Comparison of ENCODE assay signal across 12 cellular contexts in the genomic region with DNA sequence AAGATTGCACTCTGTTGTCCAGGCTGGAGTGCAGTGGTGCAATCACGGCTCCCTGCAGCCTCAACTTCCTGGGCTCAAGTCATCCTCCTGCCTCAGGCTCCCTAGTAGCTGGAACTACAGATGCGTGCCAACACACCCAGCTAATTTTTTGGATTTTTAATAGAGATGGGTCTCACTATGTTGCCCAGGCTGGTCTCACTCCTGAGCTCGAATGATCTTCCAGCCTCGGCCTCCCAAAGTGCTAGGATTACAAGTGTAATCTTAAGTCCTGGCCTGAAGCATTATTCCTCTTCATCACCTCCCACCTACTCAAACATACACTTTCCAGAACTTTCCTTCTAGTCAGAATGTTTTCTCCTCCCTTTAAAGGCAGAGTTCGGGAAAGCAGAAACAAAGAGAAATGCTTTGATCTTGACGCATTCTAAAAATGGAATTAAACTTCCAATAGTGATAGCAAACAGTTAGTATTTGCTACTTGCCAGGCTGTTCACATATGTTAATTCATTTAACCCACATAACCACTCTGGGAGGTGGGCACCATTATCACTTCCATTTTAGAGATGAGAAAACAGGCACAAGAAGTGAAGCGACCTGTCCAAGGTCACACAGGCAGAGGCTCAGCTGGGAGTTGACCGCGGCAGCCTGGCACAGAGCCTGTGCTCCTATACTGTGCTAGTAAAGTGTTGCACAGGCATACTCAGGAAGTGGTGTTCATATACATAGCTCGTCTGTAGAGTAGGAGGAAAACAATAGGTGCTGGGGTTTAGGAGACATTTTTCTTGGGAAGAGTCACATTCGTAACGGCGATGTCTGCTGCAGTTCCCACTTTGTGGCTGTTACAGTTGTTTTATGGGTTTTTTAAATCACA. TPM values are rescaled to one million over a fixed set of nuclear protein-coding genes. Genes with fewer than 3 reads are reported as not detected.
DNase-seq lines count a peak whose midpoint lies in the region; ATAC-seq, FAIRE-seq and TF ChIP-seq lines count a peak whose summit lies in the region.
"Had no signal": no experiment of that assay in that cellular context is flagged by ENCODE, and none has a peak within 500 bp of the region (broad histone marks: within the 10 kb centered on the region; RNA-seq: fewer than 3 reads in every experiment).

No MANE protein-coding gene starts in this region.

- DNase-seq in Caco-2 (no peak), KBM-7 (peak; percentile 50), astrocyte (ENCODE audit: low read depth) (no peak), NOMO-1 treated with DMSO at 0.1 percent for 48 hours (lab: John Stamatoyannopoulos, UW; ENCODE audit: unreplicated experiment) (no peak), DMS53 treated with DMSO at 0.1 percent for 48 hours (lab: John Stamatoyannopoulos, UW; ENCODE audit: unreplicated experiment) (no peak)
- DNase-seq in naive thymus-derived CD4-positive, alpha-beta T cell = no peak
- DNase-seq in activated T-cell treated with anti-CD3 and anti-CD28 coated beads, Interleukin-2, amount 50 U/mL, for 24 hours = no peak
- DNase-seq: activated CD8-positive, alpha-beta memory T cell treated with anti-CD3 and anti-CD28 coated beads, Interleukin-2, amount 10 ng/mL, durations not matched to agents 7 days and 5 days; psoas muscle had no signal

- H3K4me3 ChIP-seq in Caco-2 (ENCODE audit: low read depth, low read length) (no peak overlapping the region), astrocyte (ENCODE audit: insufficient read depth, low read depth, low read length) (no peak overlapping the region)
- H3K4me3 ChIP-seq in naive thymus-derived CD4-positive, alpha-beta T cell (ENCODE audit: low read length) = no peak overlapping the region
- H3K4me3 ChIP-seq: psoas muscle had no signal

- H3K36me3 ChIP-seq in Caco-2 (ENCODE audit: control insufficient read depth, insufficient read depth, low read length) = no peaks in the 10 kb centered on the region
- H3K36me3 ChIP-seq in astrocyte (ENCODE audit: insufficient read depth, low read length) = no peaks in the 10 kb centered on the region
- no peaks in the 10 kb centered on the region for H3K36me3 ChIP-seq in naive thymus-derived CD4-positive, alpha-beta T cell (ENCODE audit: control insufficient read depth in 2 of 3, insufficient read depth in 3 of 3, low read length in 3 of 3)

- H3K27ac Mint-ChIP-seq in Caco-2 (ENCODE audit: unreplicated experiment) (peak overlapping the region; percentile 94), astrocyte (ENCODE audit: unreplicated experiment) (no peak overlapping the region)
- H3K27ac Mint-ChIP-seq in naive thymus-derived CD4-positive, alpha-beta T cell = peak overlapping the region in 8 of 9 donors; percentile 4 to 74 (median 42)
- no peak overlapping the region for H3K27ac Mint-ChIP-seq in activated T-cell treated with anti-CD3 and anti-CD28 coated beads, Interleukin-2, amount 50 U/mL, for 24 hours
- H3K27ac Mint-ChIP-seq: activated CD8-positive, alpha-beta memory T cell treated with anti-CD3 and anti-CD28 coated beads, Interleukin-2, amount 10 ng/mL, durations not matched to agents 7 days and 5 days had no signal

- H3K4me1 ChIP-seq in Caco-2 = peaks cover 58% of the 10 kb centered on the region
- peaks cover 32% of the 10 kb centered on the region for H3K4me1 ChIP-seq in astrocyte (ENCODE audit: insufficient read depth, low read length)
- peaks cover 13 to 17% of the 10 kb centered on the region in 2 donors for H3K4me1 ChIP-seq in naive thymus-derived CD4-positive, alpha-beta T cell (ENCODE audit: control insufficient read depth in 2 of 2, insufficient read depth in 2 of 2, low read length in 2 of 2)

- peak overlapping the region; percentile 47 for H3K4me3 Mint-ChIP-seq in Caco-2 (ENCODE audit: unreplicated experiment)
- H3K4me3 Mint-ChIP-seq in astrocyte (ENCODE audit: unreplicated experiment) = no peak overlapping the region
- H3K4me3 Mint-ChIP-seq in naive thymus-derived CD4-positive, alpha-beta T cell = peak overlapping the region in 4 of 10 donors; percentile 5 to 35 (median 24)
- no peak overlapping the region for H3K4me3 Mint-ChIP-seq in activated T-cell treated with anti-CD3 and anti-CD28 coated beads, Interleukin-2, amount 50 U/mL, for 24 hours
- H3K4me3 Mint-ChIP-seq: activated CD8-positive, alpha-beta memory T cell treated with anti-CD3 and anti-CD28 coated beads, Interleukin-2, amount 10 ng/mL, durations not matched to agents 7 days and 5 days had no signal

- FAIRE-seq in astrocyte (lab: Jason Lieb, UNC) = no peak

- in situ Hi-C loops in KBM-7 (cut with MboI; ENCODE audit: low pct_unique_long_range_greater_than_20kb, low sequenced_read_pairs) = loop anchor here (10.0 kb wide), 1 partner anchor 48 kb away; no protein-coding TSS in a partner anchor

- H3K27me3 Mint-ChIP-seq in Caco-2 (ENCODE audit: insufficient read depth, unreplicated experiment) = no peaks in the 10 kb centered on the region
- H3K27me3 Mint-ChIP-seq in astrocyte (ENCODE audit: low read depth, unreplicated experiment) = no peaks in the 10 kb centered on the region
- H3K27me3 Mint-ChIP-seq in naive thymus-derived CD4-positive, alpha-beta T cell = no peaks in the 10 kb centered on the region
- no peaks in the 10 kb centered on the region for H3K27me3 Mint-ChIP-seq in activated T-cell treated with anti-CD3 and anti-CD28 coated beads, Interleukin-2, amount 50 U/mL, for 24 hours
- H3K27me3 Mint-ChIP-seq: activated CD8-positive, alpha-beta memory T cell treated with anti-CD3 and anti-CD28 coated beads, Interleukin-2, amount 10 ng/mL, durations not matched to agents 7 days and 5 days had no signal

- no peaks in the 10 kb centered on the region for H4K20me1 ChIP-seq in astrocyte (ENCODE audit: insufficient read depth, low read length)

- no TSS peak for BruUV-seq in Caco-2 (replicated peaks; lab: Mats Ljungman, UMichigan)

- no peak overlapping the region for H2AFZ ChIP-seq in astrocyte (ENCODE audit: low read depth, low read length)

- ATAC-seq in naive thymus-derived CD4-positive, alpha-beta T cell = no peak
- ATAC-seq in HG03342 (IDR thresholded peaks at IDR 0.05; ENCODE audit: unreplicated experiment) = no peak
- ATAC-seq: activated CD8-positive, alpha-beta memory T cell treated with anti-CD3 and anti-CD28 coated beads, Interleukin-2, amount 10 ng/mL, durations not matched to agents 7 days and 5 days; left lobe of liver; psoas muscle had no signal

- CTCF ChIA-PET in Caco-2 (lab: Charles Lee) = interaction anchor here (0.6 kb wide), 1 partner anchor 58 kb away, joined by 3 read pairs; no protein-coding TSS in a partner anchor
- CTCF ChIA-PET in naive thymus-derived CD4-positive, alpha-beta T cell (lab: Charles Lee) = interaction anchor here (0.6 to 2.0 kb wide), 4 partner anchors 9 to 60 kb away, joined by 3 to 6 read pairs (median 4); no protein-coding TSS in a partner anchor

- H3K27ac ChIP-seq in astrocyte (ENCODE audit: low read depth, low read length) = no peak overlapping the region
- H3K27ac ChIP-seq in naive thymus-derived CD4-positive, alpha-beta T cell (ENCODE audit: low read depth, low read length) = no peak overlapping the region
- H3K27ac ChIP-seq: psoas muscle had no signal

- TF ChIP-seq CTCF in Caco-2 (IDR thresholded peaks at IDR 0.05; ENCODE audit: insufficient read depth in 1 of 2, low read depth in 1 of 2, low read length in 1 of 2, severe bottlenecking in 1 of 2, unreplicated experiment in 1 of 2) (no peak), astrocyte (IDR thresholded peaks at IDR 0.05; ENCODE audit: insufficient read depth, low read depth, low read length) (no peak)

- intact Hi-C loops in Caco-2 (cut with micrococcal nuclease; ENCODE audit: unreplicated experiment) = no loop called here
- intact Hi-C loops in naive thymus-derived CD4-positive, alpha-beta T cell (cut with micrococcal nuclease) = no loop called here

- H3K9ac ChIP-seq in astrocyte (ENCODE audit: low read length) = no peak overlapping the region

- no peaks in the 10 kb centered on the region for H3K27me3 ChIP-seq in Caco-2 (replicated peaks; ENCODE audit: control insufficient read depth, insufficient read depth, low read length)
- H3K27me3 ChIP-seq in astrocyte (ENCODE audit: insufficient read depth, low read length) = no peaks in the 10 kb centered on the region
- H3K27me3 ChIP-seq in naive thymus-derived CD4-positive, alpha-beta T cell (ENCODE audit: control insufficient read depth in 2 of 2, insufficient read depth in 2 of 2, low read length in 2 of 2) = no peaks in the 10 kb centered on the region

- H3K4me1 Mint-ChIP-seq in Caco-2 (ENCODE audit: low read depth, unreplicated experiment) (peaks cover 30% of the 10 kb centered on the region), astrocyte (ENCODE audit: low read depth, unreplicated experiment) (peaks cover 33% of the 10 kb centered on the region)
- peaks cover 7 to 67% (median 29%) of the 10 kb centered on the region in 7 donors for H3K4me1 Mint-ChIP-seq in naive thymus-derived CD4-positive, alpha-beta T cell
- H3K4me1 Mint-ChIP-seq in activated T-cell treated with anti-CD3 and anti-CD28 coated beads, Interleukin-2, amount 50 U/mL, for 24 hours (ENCODE audit: low read depth) = peaks cover 50% of the 10 kb centered on the region

- H3K36me3 Mint-ChIP-seq in Caco-2 (ENCODE audit: insufficient read depth, unreplicated experiment) = peaks cover 17% of the 10 kb centered on the region
- no peaks in the 10 kb centered on the region for H3K36me3 Mint-ChIP-seq in astrocyte (ENCODE audit: low read depth, unreplicated experiment)
- H3K36me3 Mint-ChIP-seq in naive thymus-derived CD4-positive, alpha-beta T cell = no peaks in the 10 kb centered on the region
- no peaks in the 10 kb centered on the region for H3K36me3 Mint-ChIP-seq in activated T-cell treated with anti-CD3 and anti-CD28 coated beads, Interleukin-2, amount 50 U/mL, for 24 hours (ENCODE audit: low read depth)
- H3K36me3 Mint-ChIP-seq: activated CD8-positive, alpha-beta memory T cell treated with anti-CD3 and anti-CD28 coated beads, Interleukin-2, amount 10 ng/mL, durations not matched to agents 7 days and 5 days had no signal

- H3K9me3 Mint-ChIP-seq in Caco-2 (ENCODE audit: unreplicated experiment) = no peaks in the 10 kb centered on the region
- H3K9me3 Mint-ChIP-seq in astrocyte (ENCODE audit: unreplicated experiment) = no peaks in the 10 kb centered on the region
- H3K9me3 Mint-ChIP-seq in naive thymus-derived CD4-positive, alpha-beta T cell = no peaks in the 10 kb centered on the region
- no peaks in the 10 kb centered on the region for H3K9me3 Mint-ChIP-seq in activated T-cell treated with anti-CD3 and anti-CD28 coated beads, Interleukin-2, amount 50 U/mL, for 24 hours

- H3K9me3 ChIP-seq in Caco-2 (no peaks in the 10 kb centered on the region), astrocyte (ENCODE audit: insufficient read depth, low read depth, low read length) (no peaks in the 10 kb centered on the region)
- H3K9me3 ChIP-seq in naive thymus-derived CD4-positive, alpha-beta T cell (ENCODE audit: control insufficient read depth in 2 of 3, low read length in 3 of 3) = no peaks in the 10 kb centered on the region
- H3K9me3 ChIP-seq: psoas muscle had no signal

- no peaks in the 10 kb centered on the region for H3K79me2 ChIP-seq in astrocyte (ENCODE audit: insufficient read depth, low read length)

- POLR2A ChIA-PET in Caco-2 (lab: Charles Lee) = interaction anchor here (0.7 kb wide), 1 partner anchor 24 kb away, joined by 3 read pairs; no protein-coding TSS in a partner anchor
- POLR2A ChIA-PET in naive thymus-derived CD4-positive, alpha-beta T cell (lab: Charles Lee) = no interaction called here

- H3K4me2 ChIP-seq in astrocyte (ENCODE audit: low read length) = peak overlapping the region; percentile 1

RNA-seq across cellular contexts. Expression of a gene that starts 24.6 kb away (rescaled TPM):
- total RNA-seq in Caco-2 (2022) (not detected in 2 replicates), astrocyte (not detected in 2 replicates)
- total RNA-seq in naive thymus-derived CD4-positive, alpha-beta T cell = not detected
- polyA plus RNA-seq in naive thymus-derived CD4-positive, alpha-beta T cell = not detected
- total RNA-seq: activated CD8-positive, alpha-beta memory T cell treated with anti-CD3 and anti-CD28 coated beads, Interleukin-2, amount 10 ng/mL, durations not matched to agents 7 days and 5 days; left lobe of liver; psoas muscle; SK-MEL-5 had no signal
- polyA plus RNA-seq: psoas muscle had no signal

Comparison
In these comparisons a context has a peak if more than half of its experiments do, and no peak if none do; other contexts are left out.
1. H3K27ac Mint-ChIP-seq: peak in Caco-2 (single experiment) and naive thymus-derived CD4-positive, alpha-beta T cell (8 of 9); none in astrocyte (single experiment) and activated T-cell treated with anti-CD3 and anti-CD28 coated beads, Interleukin-2, amount 50 U/mL, for 24 hours (single experiment).